In genomic region chr14:105503296-105503640, GRCh38 we compare ENCODE assay signal across 15 cellular contexts.
"Had no signal": no experiment of that assay in that cellular context is flagged by ENCODE, and none has a peak within 500 bp of the region (broad histone marks: within the 10 kb centered on the region; RNA-seq: fewer than 3 reads in every experiment).

No MANE protein-coding gene starts in this region.

- H3K4me1 ChIP-seq: colonic mucosa, left lung had no signal

- H3K36me3 ChIP-seq: cardiac muscle cell, colonic mucosa had no signal

- ATAC-seq: activated CD8-positive, alpha-beta T cell treated with anti-CD3 and anti-CD28 coated beads for 36 hours; left lung; WTC11 had no signal

- H3K4me3 ChIP-seq: cardiac muscle cell, colonic mucosa, left lung had no signal

- H3K9me3 Mint-ChIP-seq: activated CD8-positive, alpha-beta T cell treated with anti-CD3 and anti-CD28 coated beads for 36 hours; T-helper 1 cell treated with Interleukin-12 subunit alpha and Interleukin-12 subunit beta and Interleukin-4 antibody, amounts not matched to agents 30 μg/mL and 1 μg/mL, for 36 hours; WTC11 had no signal

- H3K27ac Mint-ChIP-seq: activated CD8-positive, alpha-beta T cell treated with anti-CD3 and anti-CD28 coated beads for 36 hours; T-helper 1 cell treated with Interleukin-12 subunit alpha and Interleukin-12 subunit beta and Interleukin-4 antibody, amounts not matched to agents 30 μg/mL and 1 μg/mL, for 36 hours; WTC11 had no signal

- DNase-seq: activated CD4-positive, alpha-beta T cell treated with anti-CD3 and anti-CD28 coated beads for 4 hours; activated CD8-positive, alpha-beta T cell treated with anti-CD3 and anti-CD28 coated beads for 36 hours; activated gamma-delta T cell treated with Interleukin-2 at 50 U/mL for 16 hours; colonic mucosa; effector CD4-positive, alpha-beta T cell; foreskin fibroblast; hippocampal formation; stimulated activated CD4-positive, alpha-beta T cell treated with anti-CD3 and anti-CD28 coated beads, Interleukin-1b, Interleukin-23, amount 100 ng/mL, for 48 hours had no signal

- H3K36me3 Mint-ChIP-seq: WTC11 had no signal

- H3K4me1 Mint-ChIP-seq: WTC11 had no signal

- H3K4me3 Mint-ChIP-seq: activated CD8-positive, alpha-beta T cell treated with anti-CD3 and anti-CD28 coated beads for 36 hours; T-helper 1 cell treated with Interleukin-12 subunit alpha and Interleukin-12 subunit beta and Interleukin-4 antibody, amounts not matched to agents 30 μg/mL and 1 μg/mL, for 36 hours; WTC11 had no signal

- H3K27ac ChIP-seq: cardiac muscle cell, colonic mucosa, left lung had no signal

- H3K27me3 ChIP-seq: cardiac muscle cell, colonic mucosa had no signal

- FAIRE-seq: endothelial cell of umbilical vein, keratinocyte, TTC549 had no signal

- H3K9me3 ChIP-seq: colonic mucosa, left lung had no signal
